ENCODE assay signal across 8 cellular contexts in the genomic region with DNA sequence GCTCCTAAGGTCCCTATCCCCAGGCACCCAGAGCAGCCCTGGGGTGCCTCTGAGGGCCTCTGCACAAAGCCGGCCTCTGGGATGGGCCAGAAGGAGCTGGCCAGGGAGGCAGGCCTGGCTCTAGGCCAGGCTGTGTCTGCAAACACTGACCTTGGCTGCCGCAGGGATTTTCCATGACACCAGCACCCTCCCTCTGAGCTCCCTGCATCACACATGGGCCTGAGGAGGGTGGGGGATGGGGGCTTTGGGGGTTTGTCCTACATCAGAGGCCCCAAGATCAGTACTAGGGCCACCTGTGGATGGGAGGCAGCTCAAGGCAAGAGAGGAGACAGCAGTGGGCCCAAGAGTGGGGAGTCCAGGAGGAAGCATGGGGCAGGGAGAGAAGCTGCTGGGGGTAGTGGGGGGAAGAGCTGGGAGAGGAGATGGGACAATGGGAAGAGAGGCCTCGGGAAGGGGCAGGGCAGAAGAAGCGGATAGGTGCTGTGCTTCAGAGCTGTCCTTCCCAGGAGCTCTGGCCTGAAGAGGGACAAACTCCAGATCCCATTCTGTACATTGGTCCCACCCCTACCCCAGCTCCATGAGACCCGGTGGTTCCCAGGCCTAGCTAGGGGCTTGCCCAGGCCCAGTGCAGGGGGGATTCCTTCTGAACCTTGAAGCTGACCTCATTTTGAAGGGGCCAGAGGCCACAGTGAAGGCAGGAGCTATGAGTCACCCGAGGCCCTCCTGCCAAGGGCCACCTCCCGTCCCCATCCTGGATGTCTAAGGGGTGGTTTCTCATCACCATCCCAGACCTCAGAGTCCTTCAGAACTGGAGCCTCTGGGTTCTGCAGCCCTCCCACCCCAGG. TPM values are rescaled to one million over a fixed set of nuclear protein-coding genes. Genes with fewer than 3 reads are reported as not detected.
A peak's percentile ranks its signal among the peaks of the same experiment; 100 is the strongest.
DNase-seq lines count a peak whose midpoint lies in the region; ATAC-seq, FAIRE-seq and TF ChIP-seq lines count a peak whose summit lies in the region.

No MANE protein-coding gene starts in this region.

- H2AFZ ChIP-seq in endothelial cell of umbilical vein (ENCODE audit: low read depth, low read length) = no peak overlapping the region

- TF ChIP-seq POLR2A in endothelial cell of umbilical vein (IDR thresholded peaks at IDR 0.05; ENCODE audit: low read depth, low read length) = no peak

- peaks cover 0 to 29% of the 10 kb centered on the region in 2 donors for H3K27me3 Mint-ChIP-seq in effector memory CD8-positive, alpha-beta T cell

- POLR2A ChIA-PET in endothelial cell of umbilical vein (lab: Charles Lee) = no interaction called here

- H3K9me3 ChIP-seq in MG63 (no peaks in the 10 kb centered on the region), endothelial cell of umbilical vein (replicated peaks; ENCODE audit: control insufficient read depth, insufficient read depth, low read length) (no peaks in the 10 kb centered on the region)

- intact Hi-C loops in endothelial cell of umbilical vein (cut with micrococcal nuclease) = no loop called here

- H3K9me3 Mint-ChIP-seq in effector memory CD8-positive, alpha-beta T cell = no peaks in the 10 kb centered on the region

- CTCF ChIA-PET in endothelial cell of umbilical vein (lab: Charles Lee) = interaction anchor here (0.7 to 1.7 kb wide), 7 partner anchors 10 to 143 kb away, joined by 3 to 4 read pairs (median 3); a partner anchor contains a TSS

- no peak overlapping the region for H3K27ac ChIP-seq in endothelial cell of umbilical vein (ENCODE audit: insufficient read depth, low read depth, low read length)

- peaks cover 4% of the 10 kb centered on the region for H3K4me1 ChIP-seq in endothelial cell of umbilical vein (ENCODE audit: control insufficient read depth, extremely low read depth, insufficient read depth, low read length)

- no peaks in the 10 kb centered on the region for H3K4me1 Mint-ChIP-seq in effector memory CD8-positive, alpha-beta T cell (ENCODE audit: low read depth in 2 of 2)

- no peak overlapping the region for H3K27ac Mint-ChIP-seq in effector memory CD8-positive, alpha-beta T cell

- FAIRE-seq in endothelial cell of umbilical vein (lab: Jason Lieb, UNC) = no peak

- no peaks in the 10 kb centered on the region for H3K9me1 ChIP-seq in endothelial cell of umbilical vein (replicated peaks; ENCODE audit: control insufficient read depth, extremely low read depth, insufficient read depth, low read length)

- H3K4me3 Mint-ChIP-seq in effector memory CD8-positive, alpha-beta T cell = no peak overlapping the region

- H3K79me2 ChIP-seq in endothelial cell of umbilical vein (ENCODE audit: control insufficient read depth, insufficient read depth, low read length) = no peaks in the 10 kb centered on the region

- no peaks in the 10 kb centered on the region for H4K20me1 ChIP-seq in endothelial cell of umbilical vein (replicated peaks; ENCODE audit: control insufficient read depth, extremely low read depth, insufficient read depth, low read length)

- BruUV-seq in endothelial cell of umbilical vein (replicated peaks; lab: Mats Ljungman, UMichigan) = no TSS peak

- TF ChIP-seq CTCF in endothelial cell of umbilical vein (IDR thresholded peaks at IDR 0.05; ENCODE audit: extremely low read depth in 1 of 2, insufficient read depth in 1 of 2, low read depth in 1 of 2, low read length in 2 of 2) = no peak

- H3K4me2 ChIP-seq in endothelial cell of umbilical vein (ENCODE audit: insufficient read depth, low read length) = no peak overlapping the region

- dilution Hi-C loops in endothelial cell of umbilical vein (cut with MboI; ENCODE audit: extremely low pct_ligation_motif_present, low sequenced_read_pairs) = no loop called here

- H3K36me3 Mint-ChIP-seq in effector memory CD8-positive, alpha-beta T cell (ENCODE audit: insufficient read depth) = no peaks in the 10 kb centered on the region

- no peak overlapping the region for H3K4me3 ChIP-seq in MG63
- no peak overlapping the region for H3K4me3 ChIP-seq in endothelial cell of umbilical vein (replicated peaks in 1 of 3; ENCODE audit: insufficient read depth in 1 of 3, low read depth in 1 of 3, low read length in 3 of 3)

- no peaks in the 10 kb centered on the region for H3K27me3 ChIP-seq in MG63
- H3K27me3 ChIP-seq in endothelial cell of umbilical vein (ENCODE audit: control insufficient read depth in 2 of 2, insufficient read depth in 2 of 2, low read length in 2 of 2) = no peaks in the 10 kb centered on the region

- H3K9ac ChIP-seq in endothelial cell of umbilical vein (replicated peaks; ENCODE audit: extremely low read depth, insufficient read depth, low read length) = no peak overlapping the region

- DNase-seq in AG08395 (ENCODE audit: low spot score) (peak; percentile 75), MG63 (peak; percentile 66), endothelial cell of umbilical vein (ENCODE audit: low read depth, low spot score) (peak; percentile 66), mucosa of gallbladder (ENCODE audit: low spot score) (peak; percentile 81)
- no peak for DNase-seq in activated CD4-positive, alpha-beta T cell treated with anti-CD3 and anti-CD28 coated beads for 1 hour
- no peak for DNase-seq in activated T-cell treated with anti-CD3 and anti-CD28 coated beads, Interleukin-2, amount 50 U/mL, for 1 hour
- DNase-seq in effector memory CD8-positive, alpha-beta T cell = no peak

- H3K36me3 ChIP-seq in MG63 (no peaks in the 10 kb centered on the region), endothelial cell of umbilical vein (ENCODE audit: control insufficient read depth in 2 of 2, extremely low read depth in 1 of 2, insufficient read depth in 2 of 2, low read length in 2 of 2) (no peaks in the 10 kb centered on the region)

- no peak for ATAC-seq in GM18873 (IDR thresholded peaks at IDR 0.05; ENCODE audit: low FRiP score, unreplicated experiment)
- ATAC-seq in effector memory CD8-positive, alpha-beta T cell (replicated peaks) = no peak

TF ChIP-seq in endothelial cell of umbilical vein, 7 proteins besides CTCF, POLR2A, EP300 and RAD21:
- TF ChIP-seq GATA2 (IDR thresholded peaks at IDR 0.05; ENCODE audit: insufficient read depth, insufficient read length, low read depth, low read length) = no peak
- TF ChIP-seq EZH2 (IDR thresholded peaks at IDR 0.05; ENCODE audit: borderline replicate concordance, low read depth, low read length, severe bottlenecking) = no peak
- no peak for TF ChIP-seq FOS (IDR thresholded peaks at IDR 0.05; ENCODE audit: borderline replicate concordance, insufficient read depth, low read length)
- no peak for TF ChIP-seq POLR2AphosphoS5 (IDR thresholded peaks at IDR 0.05; ENCODE audit: insufficient read depth, low read depth, low read length)
- no peak for TF ChIP-seq MYC (IDR thresholded peaks at IDR 0.05; ENCODE audit: low read depth, low read length)
- TF ChIP-seq JUN (IDR thresholded peaks at IDR 0.05; ENCODE audit: borderline replicate concordance, insufficient read depth, insufficient read length, low read depth) = no peak
- TF ChIP-seq, protein P1, sequence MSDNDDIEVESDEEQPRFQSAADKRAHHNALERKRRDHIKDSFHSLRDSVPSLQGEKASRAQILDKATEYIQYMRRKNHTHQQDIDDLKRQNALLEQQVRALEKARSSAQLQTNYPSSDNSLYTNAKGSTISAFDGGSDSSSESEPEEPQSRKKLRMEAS (IDR thresholded peaks at IDR 0.05; ENCODE audit: insufficient read depth, insufficient read length) = no peak
TF ChIP-seq in endothelial cell of umbilical vein: peak in this region for 0.

RNA-seq across cellular contexts. Expression of a gene that starts 28.0 kb away (rescaled TPM):
- 0.69 TPM in 1 of 2 replicates, not detected in the other for total RNA-seq in MG63 (2014; rRNA removed; shearing (Covaris generic); ENCODE audit: low replicate concordance)
- not detected in 2 replicates for total RNA-seq in endothelial cell of umbilical vein
- polyA plus RNA-seq in endothelial cell of umbilical vein = 0.03 TPM in 1 of 2 replicates, not detected in the other
- not detected in 2 replicates for polyA plus RNA-seq in endothelial cell of umbilical vein (2011; cell fraction: cytosol; rRNA removed)
- polyA plus RNA-seq in endothelial cell of umbilical vein (2011; cell fraction: nucleus; rRNA removed) = not detected in 2 replicates
- not detected in 2 replicates for polyA plus RNA-seq in endothelial cell of umbilical vein (2012)
- polyA minus RNA-seq in endothelial cell of umbilical vein = not detected in 2 replicates
- polyA minus RNA-seq in endothelial cell of umbilical vein (2011; cell fraction: cytosol; rRNA and poly(A)+ RNA removed) = 3.7 TPM
- not detected in 2 replicates for polyA minus RNA-seq in endothelial cell of umbilical vein (2011; cell fraction: nucleus; rRNA and poly(A)+ RNA removed)
- 9.1 TPM for total RNA-seq in mucosa of gallbladder

RNA-seq across cellular contexts. Expression of a gene that starts 43.5 kb away (rescaled TPM):
- 18.9 and 31.0 TPM in 2 replicates for total RNA-seq in MG63 (2014; rRNA removed; shearing (Covaris generic); ENCODE audit: low replicate concordance)
- total RNA-seq in endothelial cell of umbilical vein (36.6 and 39.8 TPM in 2 replicates), mucosa of gallbladder (33.0 TPM)
- polyA plus RNA-seq in endothelial cell of umbilical vein = 34.6 and 43.8 TPM in 2 replicates
- polyA plus RNA-seq in endothelial cell of umbilical vein (2011; cell fraction: cytosol; rRNA removed) = 23.3 and 23.7 TPM in 2 replicates
- polyA plus RNA-seq in endothelial cell of umbilical vein (2011; cell fraction: nucleus; rRNA removed) = 10.9 and 12.0 TPM in 2 replicates
- 19.6 and 20.0 TPM in 2 replicates for polyA plus RNA-seq in endothelial cell of umbilical vein (2012)
- polyA minus RNA-seq in endothelial cell of umbilical vein = 59.9 and 70.1 TPM in 2 replicates
- 48.1 TPM for polyA minus RNA-seq in endothelial cell of umbilical vein (2011; cell fraction: cytosol; rRNA and poly(A)+ RNA removed)
- 14.7 and 16.6 TPM in 2 replicates for polyA minus RNA-seq in endothelial cell of umbilical vein (2011; cell fraction: nucleus; rRNA and poly(A)+ RNA removed)

Comparison
In these comparisons a context has a peak if more than half of its experiments do, and no peak if none do; other contexts are left out.
1. DNase-seq: peak in AG08395 (single experiment), MG63 (single experiment), endothelial cell of umbilical vein (single experiment) and mucosa of gallbladder (single experiment); none in activated CD4-positive, alpha-beta T cell treated with anti-CD3 and anti-CD28 coated beads for 1 hour (single experiment), activated T-cell treated with anti-CD3 and anti-CD28 coated beads, Interleukin-2, amount 50 U/mL, for 1 hour (single experiment) and effector memory CD8-positive, alpha-beta T cell (0 of 3).